18 cellular contexts compared by ENCODE assay signal in genomic region chr2:232520088-232520487, GRCh38. TPM values are rescaled to one million over a fixed set of nuclear protein-coding genes. Genes with fewer than 3 reads are reported as not detected.
DNase-seq lines count a peak whose midpoint lies in the region; ATAC-seq, FAIRE-seq and TF ChIP-seq lines count a peak whose summit lies in the region.
"Had no signal": no experiment of that assay in that cellular context is flagged by ENCODE, and none has a peak within 500 bp of the region (broad histone marks: within the 10 kb centered on the region; RNA-seq: fewer than 3 reads in every experiment).

PRSS56 (plus strand) TSS chr2:232520388; CDS start chr2:232520599, 211 bp downstream.

- H3K9me3 Mint-ChIP-seq in WTC11 = no peaks in the 10 kb centered on the region
- H3K9me3 Mint-ChIP-seq: CD8-positive, alpha-beta memory T cell had no signal

- no peak within 1 kb of the TSS for H3K27ac ChIP-seq in H1 (ENCODE audit: low read depth, low read length)
- no peak within 1 kb of the TSS for H3K27ac ChIP-seq in neuronal stem cell (replicated peaks; ENCODE audit: low read length)
- H3K27ac ChIP-seq in osteoblast (ENCODE audit: low read depth, low read length) = no peak within 1 kb of the TSS

- no peak within 1 kb of the TSS for H3K14ac ChIP-seq in H1 (ENCODE audit: insufficient read length)
- peak within 1 kb of the TSS; percentile 27 for H3K14ac ChIP-seq in neuronal stem cell (ENCODE audit: low read length)

- H4K8ac ChIP-seq in H1 (ENCODE audit: extremely low read depth, insufficient read depth, low read length) (peak within 1 kb of the TSS; percentile 69; the same call in 1 of the 2 replicates), neuronal stem cell (ENCODE audit: low read depth, low read length) (no peak within 1 kb of the TSS)

- no peak within 1 kb of the TSS for H3K4me3 Mint-ChIP-seq in WTC11

- POLR2A ChIA-PET in WTC11 (lab: Charles Lee) = no interaction called here
- POLR2A ChIA-PET in H1 (lab: Charles Lee; ENCODE audit: partially characterized antibody) = interaction anchor here (0.7 to 1.7 kb wide), 4 partner anchors 9 to 31 kb away, joined by 3 to 5 read pairs (median 4); partner anchors contain the start of genes EIF4E2 and TIGD1

- peaks cover 10% of the 10 kb centered on the region; the same call in 1 of the 2 replicates for H3K23me2 ChIP-seq in H1 (ENCODE audit: low read depth, low read length)

- no peak within 1 kb of the TSS for H3K9ac ChIP-seq in H1 (replicated peaks in 1 of 4; ENCODE audit: extremely low read depth in 1 of 4, low read depth in 3 of 4, low read length in 3 of 4)
- peak within 1 kb of the TSS; percentile 30 for H3K9ac ChIP-seq in neuronal stem cell (ENCODE audit: low read depth, low read length, poor library complexity)

- peaks cover 10% of the 10 kb centered on the region; the same call in 1 of the 2 replicates for H3K4me1 Mint-ChIP-seq in WTC11

- H4K20me1 ChIP-seq in H1 (replicated peaks in 1 of 2; ENCODE audit: control insufficient read depth in 1 of 2, insufficient read depth in 2 of 2, low read length in 2 of 2) = peaks cover 3 to 4% of the 10 kb centered on the region in 2 experiments
- peaks cover 4% of the 10 kb centered on the region for H4K20me1 ChIP-seq in osteoblast (ENCODE audit: insufficient read depth, low read length)

- H3K36me3 ChIP-seq in H7 (replicated peaks; ENCODE audit: control insufficient read depth, insufficient read depth, low read length) (no peaks in the 10 kb centered on the region), H1 (ENCODE audit: control insufficient read depth in 2 of 4, insufficient read depth in 4 of 4, low read length in 3 of 4) (no peaks in the 10 kb centered on the region), neuronal stem cell (replicated peaks in 1 of 2; ENCODE audit: control insufficient read depth in 2 of 2, insufficient read depth in 2 of 2, low read length in 2 of 2) (no peaks in the 10 kb centered on the region), osteoblast (ENCODE audit: insufficient read depth, low read length) (no peaks in the 10 kb centered on the region)

- H3K4me3 ChIP-seq in H7 (ENCODE audit: insufficient read depth, low read depth, low read length) (no peak within 1 kb of the TSS), H1 (ENCODE audit: extremely low read depth in 1 of 4, insufficient read depth in 2 of 4, low read depth in 3 of 4, low read length in 4 of 4) (no peak within 1 kb of the TSS), neuronal stem cell (ENCODE audit: low read length in 2 of 2) (no peak within 1 kb of the TSS), osteoblast (ENCODE audit: insufficient read depth, low read length) (no peak within 1 kb of the TSS)

- CTCF ChIA-PET in WTC11 (lab: Charles Lee) = interaction anchor here (0.9 to 6.5 kb wide), 12 partner anchors 10 to 184 kb away, joined by 3 to 104 read pairs (median 41); partner anchors contain the start of genes CHRNG and ECEL1
- CTCF ChIA-PET in H1 (lab: Charles Lee; ENCODE audit: partially characterized antibody) = interaction anchor here (0.7 to 10.6 kb wide), 21 partner anchors 11 to 227 kb away, joined by 3 to 176 read pairs (median 10); partner anchors contain the start of gene CHRNG

- H2BK12ac ChIP-seq in H1 (ENCODE audit: low read depth, low read length) (peak within 1 kb of the TSS; percentile 87; the same call in 1 of the 2 replicates), neuronal stem cell (ENCODE audit: low read length) (no peak within 1 kb of the TSS)

- H2AK5ac ChIP-seq in H1 (ENCODE audit: low read depth, low read length) (no peak within 1 kb of the TSS), neuronal stem cell (ENCODE audit: low read depth, low read length) (peak within 1 kb of the TSS; percentile 82)

- no peak for TF ChIP-seq EP300 in H1 (IDR thresholded peaks at IDR 0.05; ENCODE audit: borderline replicate concordance in 1 of 2, low read depth in 2 of 2, low read length in 2 of 2)

- no peak within 1 kb of the TSS for H3K4me2 ChIP-seq in H1 (ENCODE audit: insufficient read depth in 1 of 2, low read depth in 2 of 2, low read length in 2 of 2)
- H3K4me2 ChIP-seq in neuronal stem cell (ENCODE audit: insufficient read depth, low read length, poor library complexity, severe bottlenecking) = no peak within 1 kb of the TSS
- H3K4me2 ChIP-seq in osteoblast (ENCODE audit: insufficient read depth, low read length) = no peak within 1 kb of the TSS

- no peaks in the 10 kb centered on the region for H3K36me3 Mint-ChIP-seq in WTC11
- H3K36me3 Mint-ChIP-seq: CD8-positive, alpha-beta memory T cell had no signal

- DNase-seq in H7 = peak; percentile 69
- no peak for DNase-seq in WTC11 (ENCODE audit: low spot score)
- no peak for DNase-seq in H1 (ENCODE audit: low read depth in 1 of 2, low spot score in 2 of 2)
- DNase-seq in neuronal stem cell (ENCODE audit: low spot score) = no peak
- no peak for DNase-seq in osteoblast (ENCODE audit: insufficient read length, low spot score, missing footprints)
- DNase-seq in hepatic stellate cell (ENCODE audit: low spot score) = no peak
- DNase-seq: Caco-2; CD8-positive, alpha-beta memory T cell; DND-41; GDM1; IMR-90 had no signal

- no peak for TF ChIP-seq RAD21 in H1 (IDR thresholded peaks at IDR 0.05 in 1 of 2, conservative IDR thresholded peaks at IDR 0.05 in 1 of 2; ENCODE audit: low read depth in 2 of 2, low read length in 2 of 2)

- H3K9me3 ChIP-seq in H1 (ENCODE audit: insufficient read depth in 2 of 2, low read depth in 1 of 2, low read length in 1 of 2) (no peaks in the 10 kb centered on the region), neuronal stem cell (replicated peaks in 1 of 2; ENCODE audit: control insufficient read depth in 2 of 2, insufficient read depth in 1 of 2, low read depth in 1 of 2, low read length in 2 of 2) (no peaks in the 10 kb centered on the region), osteoblast (ENCODE audit: low read depth, low read length) (no peaks in the 10 kb centered on the region)
- H3K9me3 ChIP-seq: Caco-2 had no signal

- TF ChIP-seq CTCF in WTC11 (IDR thresholded peaks at IDR 0.05) = no peak
- no peak for TF ChIP-seq CTCF in H1 (IDR thresholded peaks at IDR 0.05; ENCODE audit: control extremely low read depth in 1 of 3, insufficient read depth in 1 of 3, low read depth in 1 of 3, low read length in 3 of 3)
- no peak for TF ChIP-seq CTCF in osteoblast (IDR thresholded peaks at IDR 0.05; ENCODE audit: extremely low read depth, low read depth, low read length)

- H3K18ac ChIP-seq in H1 (ENCODE audit: extremely low read depth, low read length) = no peak within 1 kb of the TSS
- H3K18ac ChIP-seq in neuronal stem cell (ENCODE audit: low read length) = peak within 1 kb of the TSS; percentile 85

- H2BK120ac ChIP-seq in H1 (replicated peaks; ENCODE audit: low read depth, low read length) (no peak within 1 kb of the TSS), neuronal stem cell (ENCODE audit: low read depth, low read length) (no peak within 1 kb of the TSS)

- H2BK5ac ChIP-seq in H1 (ENCODE audit: low read depth, low read length) (no peak within 1 kb of the TSS), neuronal stem cell (ENCODE audit: low read length) (peak within 1 kb of the TSS; percentile 35)

- no peak for TF ChIP-seq POLR2A in H1 (IDR thresholded peaks at IDR 0.05; ENCODE audit: control extremely low read depth in 1 of 2, low read depth in 2 of 2, low read length in 2 of 2)

- H3K79me1 ChIP-seq in H1 (ENCODE audit: low read depth, low read length) = no peaks in the 10 kb centered on the region
- H3K79me1 ChIP-seq in neuronal stem cell (ENCODE audit: low read depth, low read length) = peaks cover 2% of the 10 kb centered on the region

- H2AFZ ChIP-seq in H1 (ENCODE audit: low read length) (no peak within 1 kb of the TSS), neuronal stem cell (ENCODE audit: low read length) (no peak within 1 kb of the TSS), osteoblast (ENCODE audit: low read length) (no peak within 1 kb of the TSS)

- H3K23ac ChIP-seq in H1 (ENCODE audit: insufficient read length) (no peak within 1 kb of the TSS), neuronal stem cell (ENCODE audit: low read depth, low read length, poor library complexity) (peak within 1 kb of the TSS; percentile 46)

- no peaks in the 10 kb centered on the region for H3K79me2 ChIP-seq in H1 (ENCODE audit: control insufficient read depth in 1 of 2, insufficient read depth in 2 of 2, low read length in 2 of 2)
- no peaks in the 10 kb centered on the region for H3K79me2 ChIP-seq in osteoblast (ENCODE audit: insufficient read depth, low read length)

- no peak within 1 kb of the TSS for H3K56ac ChIP-seq in H1 (replicated peaks; ENCODE audit: insufficient read length, low read depth, low read length)

- ATAC-seq in WTC11 (no peak), GM21515 (IDR thresholded peaks at IDR 0.05; ENCODE audit: unreplicated experiment) (no peak)

- H3K27me3 ChIP-seq in H7 (ENCODE audit: control insufficient read depth, insufficient read depth, low read length) (peaks cover 30% of the 10 kb centered on the region), H1 (replicated peaks in 1 of 4; ENCODE audit: control insufficient read depth in 3 of 4, extremely low read depth in 1 of 4, insufficient read depth in 3 of 4, low read length in 3 of 4) (peaks cover 19 to 41% (median 37%) of the 10 kb centered on the region in 4 experiments), neuronal stem cell (ENCODE audit: control insufficient read depth in 3 of 3, insufficient read depth in 3 of 3, low read depth in 1 of 3, low read length in 3 of 3) (peaks cover 17 to 89% (median 33%) of the 10 kb centered on the region in 3 experiments), osteoblast (ENCODE audit: insufficient read depth, low read length) (peaks cover 48% of the 10 kb centered on the region)

- no peak for FAIRE-seq in H1 (lab: Jason Lieb, UNC)
- FAIRE-seq: A204.1, GM12892, H54 had no signal

- H3K27me3 Mint-ChIP-seq in WTC11 (ENCODE audit: low read depth) = peaks cover 38% of the 10 kb centered on the region

- H3K27ac Mint-ChIP-seq in WTC11 = peak within 1 kb of the TSS; percentile 31
- H3K27ac Mint-ChIP-seq: CD14-positive monocyte had no signal

- H3K4me1 ChIP-seq in H1 (replicated peaks in 1 of 4; ENCODE audit: control insufficient read depth in 3 of 4, insufficient read depth in 4 of 4, low read length in 3 of 4) (peaks cover 0 to 22% (median 7%) of the 10 kb centered on the region in 4 experiments; a peak in 5 of 7 replicates), neuronal stem cell (ENCODE audit: control insufficient read depth in 2 of 2, insufficient read depth in 1 of 2, low read depth in 1 of 2, low read length in 2 of 2) (peaks cover 6 to 7% of the 10 kb centered on the region in 2 donors), osteoblast (ENCODE audit: insufficient read depth, low read length) (no peaks in the 10 kb centered on the region)

- H4K91ac ChIP-seq in H1 (replicated peaks; ENCODE audit: insufficient read length, low read length) = no peak within 1 kb of the TSS
- H4K91ac ChIP-seq in neuronal stem cell (ENCODE audit: low read depth, low read length, poor library complexity) = no peak within 1 kb of the TSS

- no peak within 1 kb of the TSS for H3K4ac ChIP-seq in H1 (replicated peaks; ENCODE audit: insufficient read length, low read depth, low read length)
- peak within 1 kb of the TSS; percentile 54 for H3K4ac ChIP-seq in neuronal stem cell (ENCODE audit: low read length)

- H4K5ac ChIP-seq in H1 (ENCODE audit: insufficient read length, low read depth, low read length) = no peak within 1 kb of the TSS

- H2BK20ac ChIP-seq in H1 (ENCODE audit: low read length) = no peak within 1 kb of the TSS

- 82% methylated on average over 6 of the region's 7 CpGs; no CpG with 5 or more reads in 1 of the 2 experiments for WGBS in H1 (ENCODE audit: extremely low coverage in 1 of 2, insufficient coverage in 1 of 2, insufficient read length in 1 of 2, insufficient replicate concordance in 2 of 2, low coverage in 1 of 2, low lambda C conversion rate in 2 of 2, missing lambda C conversion rate in 1 of 2), 2 experiments
- WGBS in neuronal stem cell (ENCODE audit: extremely low coverage in 2 of 2, insufficient read length in 2 of 2, insufficient replicate concordance in 1 of 2), 2 donors = no CpG with 5 or more reads among the region's 7 CpGs

- H2BK15ac ChIP-seq in H1 (ENCODE audit: low read length) = 0 out of 2 replicates have a peak within 1 kb of the TSS, but pooled peaks have one; percentile 31
- peak within 1 kb of the TSS; percentile 96 for H2BK15ac ChIP-seq in neuronal stem cell (ENCODE audit: low read length)

RNA-seq across cellular contexts. Expression of gene PRSS56, which starts in this region (rescaled TPM):
- not detected in 2 replicates for total RNA-seq in H7 (2014; rRNA removed; shearing (Covaris generic))
- not detected in 3 replicates for total RNA-seq in WTC11 (2021)
- total RNA-seq in H1 (2021; fragmentation: NEBNext Ultra II Directional; extraction: Animal tissue kit (Norgen Biotek cat#: 25700)) = not detected in 2 replicates
- polyA plus RNA-seq in H1 (2011; rRNA removed) = 0.03 and 0.11 TPM in 2 replicates
- 0.09 TPM for polyA plus RNA-seq in H1 (2011; cell fraction: cytosol; rRNA removed)
- polyA plus RNA-seq in H1 (2011; cell fraction: nucleus; rRNA removed) = 0.14 TPM
- polyA plus RNA-seq in H1 (2012, experiment 1 of 2) = 0.17 TPM in 1 of 4 replicates, not detected in the others
- polyA plus RNA-seq in H1 (2012, experiment 2 of 2) = not detected
- polyA plus RNA-seq in H1 (2013, experiment 1 of 2) = not detected
- polyA plus RNA-seq in H1 (2013, experiment 2 of 2) = not detected
- polyA minus RNA-seq in H1 (2011; rRNA and poly(A)+ RNA removed) = not detected in 2 replicates
- not detected for polyA minus RNA-seq in H1 (2011; cell fraction: cytosol; rRNA and poly(A)+ RNA removed)
- not detected for polyA minus RNA-seq in H1 (2011; cell fraction: nucleus; rRNA and poly(A)+ RNA removed)
- polyA plus RNA-seq in neuronal stem cell (2013, experiment 1 of 2) = not detected
- not detected for polyA plus RNA-seq in neuronal stem cell (2013, experiment 2 of 2)
- not detected in 2 replicates for total RNA-seq in osteoblast
- total RNA-seq: Caco-2; CD8-positive, alpha-beta memory T cell; HT-29; IMR-90 had no signal
- polyA plus RNA-seq: BJ; CD14-positive monocyte; CD8-positive, alpha-beta memory T cell; IMR-90 had no signal

Comparison
In these comparisons a context has a peak if more than half of its experiments do, and no peak if none do; other contexts are left out.
1. Peak in DNase-seq in H7; RNA of the gene not detected or under 1 TPM.